In the genomic region with DNA sequence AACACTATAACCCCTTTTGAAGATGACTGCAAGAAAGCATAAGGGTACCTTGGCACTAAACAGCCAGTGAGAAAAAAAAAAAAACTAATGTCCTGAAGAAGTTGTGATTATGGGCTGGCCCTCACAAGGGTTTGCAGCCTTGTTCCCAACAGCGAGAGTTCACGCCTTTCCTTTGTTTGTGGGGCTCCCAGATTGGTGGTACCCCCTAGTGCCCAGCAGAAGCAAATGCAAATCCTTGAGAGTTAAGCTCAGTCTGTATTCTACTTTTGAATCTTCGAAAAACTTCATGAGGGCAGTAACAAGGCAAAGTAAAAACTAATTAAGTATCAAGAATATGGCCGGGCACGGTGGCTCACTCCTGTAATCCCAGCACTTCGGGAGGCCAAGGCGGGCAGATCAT, we compare ENCODE assay signal across 1 cellular context.
TF ChIP-seq lines count a peak whose summit lies in the region.

No MANE protein-coding gene starts in this region.

TF ChIP-seq in WTC11, 78 proteins besides CTCF, POLR2A, EP300 and RAD21 (continued from another document):
- TF ChIP-seq, protein P1, sequence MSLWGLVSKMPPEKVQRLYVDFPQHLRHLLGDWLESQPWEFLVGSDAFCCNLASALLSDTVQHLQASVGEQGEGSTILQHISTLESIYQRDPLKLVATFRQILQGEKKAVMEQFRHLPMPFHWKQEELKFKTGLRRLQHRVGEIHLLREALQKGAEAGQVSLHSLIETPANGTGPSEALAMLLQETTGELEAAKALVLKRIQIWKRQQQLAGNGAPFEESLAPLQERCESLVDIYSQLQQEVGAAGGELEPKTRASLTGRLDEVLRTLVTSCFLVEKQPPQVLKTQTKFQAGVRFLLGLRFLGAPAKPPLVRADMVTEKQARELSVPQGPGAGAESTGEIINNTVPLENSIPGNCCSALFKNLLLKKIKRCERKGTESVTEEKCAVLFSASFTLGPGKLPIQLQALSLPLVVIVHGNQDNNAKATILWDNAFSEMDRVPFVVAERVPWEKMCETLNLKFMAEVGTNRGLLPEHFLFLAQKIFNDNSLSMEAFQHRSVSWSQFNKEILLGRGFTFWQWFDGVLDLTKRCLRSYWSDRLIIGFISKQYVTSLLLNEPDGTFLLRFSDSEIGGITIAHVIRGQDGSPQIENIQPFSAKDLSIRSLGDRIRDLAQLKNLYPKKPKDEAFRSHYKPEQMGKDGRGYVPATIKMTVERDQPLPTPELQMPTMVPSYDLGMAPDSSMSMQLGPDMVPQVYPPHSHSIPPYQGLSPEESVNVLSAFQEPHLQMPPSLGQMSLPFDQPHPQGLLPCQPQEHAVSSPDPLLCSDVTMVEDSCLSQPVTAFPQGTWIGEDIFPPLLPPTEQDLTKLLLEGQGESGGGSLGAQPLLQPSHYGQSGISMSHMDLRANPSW (CRISPR knock-in tag; conservative IDR thresholded peaks at IDR 0.05; ENCODE audit: low read depth), result no peak
- TF ChIP-seq FOXK1 (CRISPR knock-in tag; IDR thresholded peaks at IDR 0.05), result no peak
- TF ChIP-seq SOX15 (CRISPR knock-in tag; IDR thresholded peaks at IDR 0.05), result no peak
- TF ChIP-seq KAT7 (CRISPR knock-in tag; IDR thresholded peaks at IDR 0.05; ENCODE audit: borderline replicate concordance), result no peak
- TF ChIP-seq SMAD4 (CRISPR knock-in tag; IDR thresholded peaks at IDR 0.05), result no peak
- TF ChIP-seq NR2C2 (CRISPR knock-in tag; IDR thresholded peaks at IDR 0.05), result no peak
- TF ChIP-seq TP53 (CRISPR knock-in tag; IDR thresholded peaks at IDR 0.05), result no peak
- TF ChIP-seq, protein P2, sequence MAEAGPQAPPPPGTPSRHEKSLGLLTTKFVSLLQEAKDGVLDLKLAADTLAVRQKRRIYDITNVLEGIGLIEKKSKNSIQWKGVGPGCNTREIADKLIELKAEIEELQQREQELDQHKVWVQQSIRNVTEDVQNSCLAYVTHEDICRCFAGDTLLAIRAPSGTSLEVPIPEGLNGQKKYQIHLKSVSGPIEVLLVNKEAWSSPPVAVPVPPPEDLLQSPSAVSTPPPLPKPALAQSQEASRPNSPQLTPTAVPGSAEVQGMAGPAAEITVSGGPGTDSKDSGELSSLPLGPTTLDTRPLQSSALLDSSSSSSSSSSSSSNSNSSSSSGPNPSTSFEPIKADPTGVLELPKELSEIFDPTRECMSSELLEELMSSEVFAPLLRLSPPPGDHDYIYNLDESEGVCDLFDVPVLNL (CRISPR knock-in tag; IDR thresholded peaks at IDR 0.05; ENCODE audit: borderline replicate concordance, low read depth), result no peak
- no peak for TF ChIP-seq ATF1 (CRISPR knock-in tag; IDR thresholded peaks at IDR 0.05)
- TF ChIP-seq MXD4 (CRISPR knock-in tag; IDR thresholded peaks at IDR 0.05; ENCODE audit: borderline replicate concordance), result no peak
TF ChIP-seq in WTC11: peak in this region for 0.
